8 cellular contexts compared by ENCODE assay signal in the genomic region with DNA sequence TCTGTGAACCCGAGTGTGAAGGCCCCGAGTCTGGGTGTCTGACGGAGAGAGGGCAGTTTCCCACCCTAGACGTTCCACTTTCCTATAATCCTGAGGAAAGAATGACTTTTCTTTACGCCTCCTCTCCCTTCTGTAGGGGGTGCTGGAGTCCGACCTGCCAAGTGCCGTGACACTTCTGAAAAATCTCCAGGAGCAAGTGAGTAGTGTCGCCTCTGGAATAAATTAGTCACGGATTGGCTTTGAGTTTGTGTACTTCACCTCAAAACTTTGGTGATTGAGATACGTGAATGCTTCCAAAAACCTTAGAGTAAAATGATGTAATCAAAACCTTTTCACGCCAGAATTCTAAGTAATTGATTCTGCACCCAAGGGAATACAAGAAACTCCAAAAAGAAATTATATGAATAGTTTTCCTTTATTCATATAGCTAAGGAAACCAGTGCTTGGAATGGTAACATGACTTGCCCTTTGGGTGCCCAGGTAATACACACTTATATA. TPM values are rescaled to one million over a fixed set of nuclear protein-coding genes. Genes with fewer than 3 reads are reported as not detected.
DNase-seq lines count a peak whose midpoint lies in the region; ATAC-seq and TF ChIP-seq lines count a peak whose summit lies in the region.

No MANE protein-coding gene starts in this region.

- in situ Hi-C loops in ACHN (cut with HindIII; ENCODE audit: low pct_ligation_motif_present, low pct_unique_long_range_greater_than_20kb, low sequenced_read_pairs) = no loop called here

- TF ChIP-seq CTCF in BE2C (IDR thresholded peaks at IDR 0.05; ENCODE audit: low read depth, low read length) = no peak
- no peak for TF ChIP-seq CTCF in HEK293 (tag by site-specific recombination; IDR thresholded peaks at IDR 0.05)
- TF ChIP-seq CTCF in lower lobe of right lung (IDR thresholded peaks at IDR 0.05) = no peak

- peak overlapping the region; percentile 28; the same call in 1 of the 2 replicates for H3K27ac ChIP-seq in HEK293 (ENCODE audit: extremely low read depth, low read depth, low read length)
- peak overlapping the region; percentile 82 for H3K27ac ChIP-seq in angular gyrus (ENCODE audit: low read depth, low read length)
- peak overlapping the region; percentile 88 for H3K27ac ChIP-seq in lower lobe of right lung

- no peaks in the 10 kb centered on the region for H3K9me3 ChIP-seq in BE2C
- H3K9me3 ChIP-seq in HEK293 (ENCODE audit: control insufficient read depth, insufficient read depth, low read depth, low read length) = no peaks in the 10 kb centered on the region
- no peaks in the 10 kb centered on the region for H3K9me3 ChIP-seq in lower lobe of right lung

- CTCF ChIA-PET in HEK293 (lab: Yijun Ruan, JAX) = interaction anchor here (0.7 to 1.1 kb wide), 3 partner anchors 90 to 284 kb away, joined by 3 to 5 read pairs (median 4); no protein-coding TSS in a partner anchor

- H3K36me3 ChIP-seq in BE2C (peaks cover 36% of the 10 kb centered on the region), HEK293 (ENCODE audit: control insufficient read depth in 2 of 2, insufficient read depth in 1 of 2, low read length in 2 of 2) (peaks cover 37 to 44% of the 10 kb centered on the region in 2 experiments), lower lobe of right lung (peaks cover 44% of the 10 kb centered on the region)

- H3K4me1 ChIP-seq in BE2C (no peaks in the 10 kb centered on the region), HEK293 (ENCODE audit: control insufficient read depth, insufficient read depth, low read length) (peaks cover 4% of the 10 kb centered on the region; the same call in 1 of the 2 replicates), lower lobe of right lung (peaks cover 16% of the 10 kb centered on the region)

- H3K27me3 ChIP-seq in BE2C = no peaks in the 10 kb centered on the region
- no peaks in the 10 kb centered on the region for H3K27me3 ChIP-seq in lower lobe of right lung (ENCODE audit: low read depth)

- no peak for DNase-seq in BE2C
- DNase-seq in lower lobe of right lung = no peak
- no peak for DNase-seq in effector CD4-positive, alpha-beta T cell
- no peak for DNase-seq in ACHN
- DNase-seq in kidney glomerular epithelial cell (lab: John Stamatoyannopoulos, UW) = no peak
- no peak for DNase-seq in NCI-H1694 treated with DMSO at 0.1 percent for 48 hours (lab: John Stamatoyannopoulos, UW)

- intact Hi-C loops in lower lobe of right lung (cut with DNase I) = loop anchor here (10.0 kb wide), 1 partner anchor 95 kb away; a partner anchor contains a TSS

- peak; percentile 9 to 33 for ATAC-seq in lower lobe of right lung

- H3K4me3 ChIP-seq in BE2C (ENCODE audit: low read depth, low read length) = peak overlapping the region; percentile 98
- peak overlapping the region; percentile 91 for H3K4me3 ChIP-seq in HEK293 (ENCODE audit: low read depth, low read length)
- peak overlapping the region; percentile 97 for H3K4me3 ChIP-seq in lower lobe of right lung

- POLR2A ChIA-PET in HEK293 (lab: Yijun Ruan, JAX) = interaction anchor here (1.7 kb wide), 1 partner anchor 149 kb away, joined by 6 read pairs; a partner anchor contains a TSS

TF ChIP-seq in HEK293, 187 proteins besides CTCF, POLR2A, EP300 and RAD21 (continues in another document):
- TF ChIP-seq ZNF2 (tag by site-specific recombination; IDR thresholded peaks at IDR 0.05) (0 out of 2 replicates have a peak, but pooled peaks have one; percentile 16), REPIN1 (tag by site-specific recombination; IDR thresholded peaks at IDR 0.05; ENCODE audit: low read depth) (no peak), ZNF169 (tag by site-specific recombination; IDR thresholded peaks at IDR 0.05) (no peak), ZBTB1 (tag by site-specific recombination; IDR thresholded peaks at IDR 0.05) (no peak), ZBTB48 (tag by site-specific recombination; IDR thresholded peaks at IDR 0.05) (no peak), ZNF624 (tag by site-specific recombination; IDR thresholded peaks at IDR 0.05) (no peak), ZNF501 (tag by site-specific recombination; IDR thresholded peaks at IDR 0.05) (no peak), ZNF521 (tag by site-specific recombination; IDR thresholded peaks at IDR 0.05) (no peak), HOXD13 (CRISPR knock-in tag; IDR thresholded peaks at IDR 0.05; ENCODE audit: borderline replicate concordance) (no peak), KLF9 (tag by site-specific recombination; IDR thresholded peaks at IDR 0.05; ENCODE audit: low read depth) (no peak), FEZF1 (tag by site-specific recombination; IDR thresholded peaks at IDR 0.05) (no peak)
- TF ChIP-seq, protein P1, sequence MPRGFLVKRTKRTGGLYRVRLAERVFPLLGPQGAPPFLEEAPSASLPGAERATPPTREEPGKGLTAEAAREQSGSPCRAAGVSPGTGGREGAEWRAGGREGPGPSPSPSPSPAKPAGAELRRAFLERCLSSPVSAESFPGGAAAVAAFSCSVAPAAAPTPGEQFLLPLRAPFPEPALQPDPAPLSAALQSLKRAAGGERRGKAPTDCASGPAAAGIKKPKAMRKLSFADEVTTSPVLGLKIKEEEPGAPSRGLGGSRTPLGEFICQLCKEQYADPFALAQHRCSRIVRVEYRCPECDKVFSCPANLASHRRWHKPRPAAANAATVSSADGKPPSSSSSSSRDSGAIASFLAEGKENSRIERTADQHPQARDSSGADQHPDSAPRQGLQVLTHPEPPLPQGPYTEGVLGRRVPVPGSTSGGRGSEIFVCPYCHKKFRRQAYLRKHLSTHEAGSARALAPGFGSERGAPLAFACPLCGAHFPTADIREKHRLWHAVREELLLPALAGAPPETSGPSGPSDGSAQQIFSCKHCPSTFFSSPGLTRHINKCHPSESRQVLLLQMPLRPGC (tag by site-specific recombination; IDR thresholded peaks at IDR 0.05) = no peak
- TF ChIP-seq, protein P2, sequence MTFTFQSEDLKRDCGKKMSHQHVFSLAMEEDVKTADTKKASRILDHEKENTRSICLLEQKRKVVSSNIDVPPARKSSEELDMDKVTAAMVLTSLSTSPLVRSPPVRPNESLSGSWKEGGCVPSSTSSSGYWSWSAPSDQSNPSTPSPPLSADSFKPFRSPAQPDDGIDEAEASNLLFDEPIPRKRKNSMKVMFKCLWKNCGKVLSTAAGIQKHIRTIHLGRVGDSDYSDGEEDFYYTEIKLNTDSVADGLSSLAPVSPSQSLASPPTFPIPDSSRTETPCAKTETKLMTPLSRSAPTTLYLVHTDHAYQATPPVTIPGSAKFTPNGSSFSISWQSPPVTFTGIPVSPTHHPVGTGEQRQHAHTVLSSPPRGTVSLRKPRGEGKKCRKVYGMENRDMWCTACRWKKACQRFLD (tag by site-specific recombination; IDR thresholded peaks at IDR 0.05) = no peak
- TF ChIP-seq, protein P3, sequence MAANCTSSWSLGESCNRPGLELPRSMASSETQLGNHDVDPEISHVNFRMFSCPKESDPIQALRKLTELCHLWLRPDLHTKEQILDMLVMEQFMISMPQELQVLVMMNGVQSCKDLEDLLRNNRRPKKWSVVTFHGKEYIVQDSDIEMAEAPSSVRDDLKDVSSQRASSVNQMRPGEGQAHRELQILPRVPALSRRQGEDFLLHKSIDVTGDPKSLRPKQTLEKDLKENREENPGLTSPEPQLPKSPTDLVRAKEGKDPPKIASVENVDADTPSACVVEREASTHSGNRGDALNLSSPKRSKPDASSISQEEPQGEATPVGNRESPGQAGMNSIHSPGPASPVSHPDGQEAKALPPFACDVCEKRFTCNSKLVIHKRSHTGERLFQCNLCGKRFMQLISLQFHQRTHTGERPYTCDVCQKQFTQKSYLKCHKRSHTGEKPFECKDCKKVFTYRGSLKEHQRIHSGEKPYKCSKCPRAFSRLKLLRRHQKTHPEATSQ (tag by site-specific recombination; IDR thresholded peaks at IDR 0.05) = no peak
- TF ChIP-seq, protein P4, sequence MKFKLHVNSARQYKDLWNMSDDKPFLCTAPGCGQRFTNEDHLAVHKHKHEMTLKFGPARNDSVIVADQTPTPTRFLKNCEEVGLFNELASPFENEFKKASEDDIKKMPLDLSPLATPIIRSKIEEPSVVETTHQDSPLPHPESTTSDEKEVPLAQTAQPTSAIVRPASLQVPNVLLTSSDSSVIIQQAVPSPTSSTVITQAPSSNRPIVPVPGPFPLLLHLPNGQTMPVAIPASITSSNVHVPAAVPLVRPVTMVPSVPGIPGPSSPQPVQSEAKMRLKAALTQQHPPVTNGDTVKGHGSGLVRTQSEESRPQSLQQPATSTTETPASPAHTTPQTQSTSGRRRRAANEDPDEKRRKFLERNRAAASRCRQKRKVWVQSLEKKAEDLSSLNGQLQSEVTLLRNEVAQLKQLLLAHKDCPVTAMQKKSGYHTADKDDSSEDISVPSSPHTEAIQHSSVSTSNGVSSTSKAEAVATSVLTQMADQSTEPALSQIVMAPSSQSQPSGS (tag by site-specific recombination; IDR thresholded peaks at IDR 0.05; ENCODE audit: low read depth) = no peak

RNA-seq across cellular contexts. Expression of a gene that starts 0.5 kb away (rescaled TPM):
- polyA plus RNA-seq in BE2C (2012; ENCODE audit: insufficient read depth, insufficient read length, low read depth) = 115 TPM
- 33.3 TPM for total RNA-seq in lower lobe of right lung

RNA-seq across cellular contexts. Expression of a gene that starts 34.5 kb away (rescaled TPM):
- polyA plus RNA-seq in BE2C (2012; ENCODE audit: insufficient read depth, insufficient read length, low read depth) = 0.32 TPM
- total RNA-seq in lower lobe of right lung = 0.09 TPM

Comparison
In these comparisons a context has a peak if more than half of its experiments do, and no peak if none do; other contexts are left out.
1. H3K27ac ChIP-seq: peak in every context shown above with its lines; median percentile 88 in lower lobe of right lung; 82 in angular gyrus; 28 in HEK293.